In the genomic region with DNA sequence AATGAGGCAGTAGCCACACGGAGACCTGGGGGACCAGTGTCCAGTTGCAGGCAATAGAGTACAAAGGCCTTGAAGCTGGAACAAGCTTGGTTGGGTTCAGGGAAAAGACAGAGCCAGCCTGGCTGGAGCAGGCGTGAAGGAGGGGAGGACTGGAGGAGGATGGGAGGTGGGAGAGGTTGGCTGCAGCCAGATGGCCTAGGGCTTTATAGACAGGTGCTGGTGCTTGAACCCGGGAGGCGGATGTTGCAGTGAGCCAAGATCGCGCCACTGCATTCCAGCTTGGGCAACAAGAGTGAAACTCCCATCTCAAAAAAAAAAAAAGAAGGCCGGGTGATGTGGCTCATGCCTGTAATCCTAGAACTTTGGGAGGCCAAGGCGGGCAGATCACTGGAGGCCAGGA, we compare ENCODE assay signal across 11 cellular contexts. TPM values are rescaled to one million over a fixed set of nuclear protein-coding genes. Genes with fewer than 3 reads are reported as not detected.
A peak's percentile ranks its signal among the peaks of the same experiment; 100 is the strongest.
DNase-seq lines count a peak whose midpoint lies in the region; ATAC-seq, FAIRE-seq and TF ChIP-seq lines count a peak whose summit lies in the region.
"Had no signal": no experiment of that assay in that cellular context is flagged by ENCODE, and none has a peak within 500 bp of the region (broad histone marks: within the 10 kb centered on the region; RNA-seq: fewer than 3 reads in every experiment).

No MANE protein-coding gene starts in this region.

- WGBS in hepatocyte (ENCODE audit: low lambda C conversion rate, missing lambda C conversion rate): 66% methylated on average over 8 of the region's 8 CpGs

- BruUV-seq in PC-9 (replicated peaks; lab: Mats Ljungman, UMichigan): no TSS peak

- peaks cover 56% of the 10 kb centered on the region for H3K4me1 ChIP-seq in PC-9 (replicated peaks; ENCODE audit: insufficient read depth)
- H3K4me1 ChIP-seq in hepatocyte (ENCODE audit: insufficient read depth): peaks cover 22% of the 10 kb centered on the region
- peaks cover 21% of the 10 kb centered on the region for H3K4me1 ChIP-seq in CD4-positive, alpha-beta memory T cell (ENCODE audit: insufficient read depth, low read length)

- H3K4me3 Mint-ChIP-seq in T-helper 2 cell treated with Interferon-gamma antibody and Interleukin-4, amounts not matched to agents 5 μg/mL and 100 μg/mL, for 36 hours: peak overlapping the region; percentile 93
- peak overlapping the region; percentile 76 for H3K4me3 Mint-ChIP-seq in stimulated activated effector memory CD8-positive, alpha-beta T cell treated with anti-CD3 and anti-CD28 coated beads, Interleukin-12 subunit alpha, Interleukin-12 subunit beta, amount 100 ng/mL, for 72 hours
- H3K4me3 Mint-ChIP-seq in CD4-positive, alpha-beta memory T cell: peak overlapping the region in 4 of 8 donors; percentile 22 to 87 (median 38)

- H3K4me1 Mint-ChIP-seq in T-helper 2 cell treated with Interferon-gamma antibody and Interleukin-4, amounts not matched to agents 5 μg/mL and 100 μg/mL, for 36 hours (ENCODE audit: low read depth): peaks cover 51% of the 10 kb centered on the region
- peaks cover 38% of the 10 kb centered on the region for H3K4me1 Mint-ChIP-seq in stimulated activated effector memory CD8-positive, alpha-beta T cell treated with anti-CD3 and anti-CD28 coated beads, Interleukin-12 subunit alpha, Interleukin-12 subunit beta, amount 100 ng/mL, for 72 hours
- H3K4me1 Mint-ChIP-seq in CD4-positive, alpha-beta memory T cell: peaks cover 20 to 33% (median 28%) of the 10 kb centered on the region in 4 donors

- no peaks in the 10 kb centered on the region for H3K9me3 Mint-ChIP-seq in T-helper 2 cell treated with Interferon-gamma antibody and Interleukin-4, amounts not matched to agents 5 μg/mL and 100 μg/mL, for 36 hours
- H3K9me3 Mint-ChIP-seq in stimulated activated effector memory CD8-positive, alpha-beta T cell treated with anti-CD3 and anti-CD28 coated beads, Interleukin-12 subunit alpha, Interleukin-12 subunit beta, amount 100 ng/mL, for 72 hours: no peaks in the 10 kb centered on the region
- H3K9me3 Mint-ChIP-seq in CD4-positive, alpha-beta memory T cell: no peaks in the 10 kb centered on the region

- peak overlapping the region; percentile 79 for H3K4me3 ChIP-seq in PC-9
- peak overlapping the region; percentile 28 for H3K4me3 ChIP-seq in hepatocyte
- no peak overlapping the region for H3K4me3 ChIP-seq in CD4-positive, alpha-beta memory T cell (ENCODE audit: low read length in 2 of 2)

- intact Hi-C loops in PC-9 (cut with micrococcal nuclease; ENCODE audit: unreplicated experiment): loop anchor here (1.0 kb wide), 1 partner anchor 11 kb away; no protein-coding TSS in a partner anchor
- intact Hi-C loops in CD4-positive, alpha-beta memory T cell (cut with micrococcal nuclease): no loop called here

- H3K27ac ChIP-seq in PC-9 (peak overlapping the region; percentile 94), hepatocyte (peak overlapping the region; percentile 94)
- H3K27ac ChIP-seq in CD4-positive, alpha-beta memory T cell (ENCODE audit: low read depth, low read length): no peak overlapping the region

- no peak for FAIRE-seq in urothelium cell line (lab: Jason Lieb, UNC)

- H3K36me3 ChIP-seq in PC-9 (ENCODE audit: low read depth): peaks cover 16% of the 10 kb centered on the region; the same call in 1 of the 2 replicates
- no peaks in the 10 kb centered on the region for H3K36me3 ChIP-seq in hepatocyte (replicated peaks; ENCODE audit: insufficient read depth, low read depth)
- H3K36me3 ChIP-seq in CD4-positive, alpha-beta memory T cell (ENCODE audit: insufficient read depth, low read length): no peaks in the 10 kb centered on the region

- peaks cover 1% of the 10 kb centered on the region for H3K36me3 Mint-ChIP-seq in T-helper 2 cell treated with Interferon-gamma antibody and Interleukin-4, amounts not matched to agents 5 μg/mL and 100 μg/mL, for 36 hours (ENCODE audit: low read depth)
- no peaks in the 10 kb centered on the region for H3K36me3 Mint-ChIP-seq in stimulated activated effector memory CD8-positive, alpha-beta T cell treated with anti-CD3 and anti-CD28 coated beads, Interleukin-12 subunit alpha, Interleukin-12 subunit beta, amount 100 ng/mL, for 72 hours
- H3K36me3 Mint-ChIP-seq in CD4-positive, alpha-beta memory T cell: peaks cover 0 to 3% of the 10 kb centered on the region in 2 donors

- ATAC-seq in stimulated activated effector memory CD8-positive, alpha-beta T cell treated with anti-CD3 and anti-CD28 coated beads, Interleukin-12 subunit alpha, Interleukin-12 subunit beta, amount 100 ng/mL, for 72 hours: no peak

- H3K27me3 ChIP-seq in PC-9 (ENCODE audit: insufficient read depth, low read depth): no peaks in the 10 kb centered on the region
- no peaks in the 10 kb centered on the region for H3K27me3 ChIP-seq in hepatocyte
- no peaks in the 10 kb centered on the region for H3K27me3 ChIP-seq in CD4-positive, alpha-beta memory T cell (ENCODE audit: insufficient read depth, low read length)

- H3K9me3 ChIP-seq in PC-9 (ENCODE audit: insufficient read depth, low read depth) (no peaks in the 10 kb centered on the region), hepatocyte (ENCODE audit: low read depth) (no peaks in the 10 kb centered on the region)
- H3K9me3 ChIP-seq in CD4-positive, alpha-beta memory T cell (ENCODE audit: control insufficient read depth in 1 of 2, low read length in 2 of 2): no peaks in the 10 kb centered on the region

- POLR2A ChIA-PET in PC-9 (lab: Charles Lee; ENCODE audit: unreplicated experiment): interaction anchor here (0.5 to 1.0 kb wide), 5 partner anchors 11 to 261 kb away, joined by 3 to 11 read pairs (median 5); no protein-coding TSS in a partner anchor
- POLR2A ChIA-PET in CD4-positive, alpha-beta memory T cell (lab: Charles Lee; ENCODE audit: partially characterized antibody): interaction anchor here (1.4 kb wide), 1 partner anchor 108 kb away, joined by 7 read pairs; the partner anchor contains the start of gene PSMD8

- no peak for TF ChIP-seq CTCF in PC-9 (conservative IDR thresholded peaks at IDR 0.05)
- no peak for TF ChIP-seq CTCF in hepatocyte (IDR thresholded peaks at IDR 0.05; ENCODE audit: poor library complexity)

- H3K27me3 Mint-ChIP-seq in T-helper 2 cell treated with Interferon-gamma antibody and Interleukin-4, amounts not matched to agents 5 μg/mL and 100 μg/mL, for 36 hours (ENCODE audit: low read depth): no peaks in the 10 kb centered on the region
- no peaks in the 10 kb centered on the region for H3K27me3 Mint-ChIP-seq in CD4-positive, alpha-beta memory T cell

- CTCF ChIA-PET in PC-9 (lab: Charles Lee): interaction anchor here (0.6 kb wide), 1 partner anchor 1309 kb away, joined by 3 read pairs; no protein-coding TSS in a partner anchor
- CTCF ChIA-PET in CD4-positive, alpha-beta memory T cell (lab: Charles Lee; ENCODE audit: partially characterized antibody): interaction anchor here (0.6 to 3.1 kb wide), 6 partner anchors 9 to 52 kb away, joined by 3 to 17 read pairs (median 4); partner anchors contain the start of gene PPP1R14A

- H3K27ac Mint-ChIP-seq in T-helper 2 cell treated with Interferon-gamma antibody and Interleukin-4, amounts not matched to agents 5 μg/mL and 100 μg/mL, for 36 hours: peak overlapping the region; percentile 96
- no peak overlapping the region for H3K27ac Mint-ChIP-seq in stimulated activated effector memory CD8-positive, alpha-beta T cell treated with anti-CD3 and anti-CD28 coated beads, Interleukin-12 subunit alpha, Interleukin-12 subunit beta, amount 100 ng/mL, for 72 hours
- H3K27ac Mint-ChIP-seq in CD4-positive, alpha-beta memory T cell: peak overlapping the region in 3 of 7 donors; percentile 67 to 95 (median 87)

- H3F3A ChIP-seq in PC-9 (ENCODE audit: insufficient read depth, low read depth): peaks cover 71% of the 10 kb centered on the region

- no peak for DNase-seq in T-helper 2 cell treated with Interferon-gamma antibody and Interleukin-4, amounts not matched to agents 5 μg/mL and 100 μg/mL, for 36 hours (ENCODE audit: low spot score)
- DNase-seq in T-helper 2 cell: no peak
- DNase-seq in PC-9: peak; percentile 77 to 81
- DNase-seq in hepatocyte (ENCODE audit: low spot score): no peak
- no peak for DNase-seq in stimulated activated effector memory CD8-positive, alpha-beta T cell treated with anti-CD3 and anti-CD28 coated beads, Interleukin-12 subunit alpha, Interleukin-12 subunit beta, amount 100 ng/mL, for 72 hours (ENCODE audit: low spot score in 2 of 2)
- no peak for DNase-seq in urothelium cell line (ENCODE audit: low spot score)
- no peak for DNase-seq in NOMO-1 treated with dmso at 0.1 percent for 144 hours (lab: John Stamatoyannopoulos, UW; ENCODE audit: unreplicated experiment)
- DNase-seq in CD4-positive, alpha-beta memory T cell: no peak
- DNase-seq: activated CD4-positive, CD25-positive, alpha-beta regulatory T cell; effector memory CD4-positive, alpha-beta T cell; NCI-H146 had no signal

- no peaks in the 10 kb centered on the region for H3K9me2 ChIP-seq in PC-9 (ENCODE audit: insufficient read depth)
- H3K9me2 ChIP-seq in hepatocyte (replicated peaks; ENCODE audit: insufficient read depth): no peaks in the 10 kb centered on the region

- peaks cover 55% of the 10 kb centered on the region for H4K20me1 ChIP-seq in PC-9 (ENCODE audit: insufficient read depth)
- peaks cover 41% of the 10 kb centered on the region for H4K20me1 ChIP-seq in hepatocyte (ENCODE audit: insufficient read depth, poor library complexity, severe bottlenecking)

- H3K4me2 ChIP-seq in PC-9 (peak overlapping the region; percentile 100), hepatocyte (peak overlapping the region; percentile 80)

- H3K79me2 ChIP-seq in PC-9 (ENCODE audit: low read depth): peaks cover 66% of the 10 kb centered on the region
- H3K79me2 ChIP-seq in hepatocyte: peaks cover 61% of the 10 kb centered on the region

- H2AFZ ChIP-seq in PC-9 (no peak overlapping the region), hepatocyte (no peak overlapping the region)

RNA-seq across cellular contexts. Expression of gene SPINT2, which starts 1.7 kb away (rescaled TPM):
- total RNA-seq in PC-9 (2021) (1,019 and 1,161 TPM in 2 replicates), hepatocyte (508 and 590 TPM in 2 replicates)
- polyA plus RNA-seq in hepatocyte: 834 and 885 TPM in 2 replicates
- 10 to 100 TPM; 35.7 to 40.4 TPM for total RNA-seq in CD4-positive, alpha-beta memory T cell
- 10 to 100 TPM; 72.3 to 94.5 TPM for polyA plus RNA-seq in CD4-positive, alpha-beta memory T cell

RNA-seq across cellular contexts. Expression of gene PPP1R14A, which starts 9.9 kb away (rescaled TPM):
- not detected in 2 replicates for total RNA-seq in PC-9 (2021)
- 13.0 and 15.1 TPM in 2 replicates for total RNA-seq in hepatocyte
- polyA plus RNA-seq in hepatocyte: 50.5 and 56.9 TPM in 2 replicates
- not detected for total RNA-seq in CD4-positive, alpha-beta memory T cell
- not detected for polyA plus RNA-seq in CD4-positive, alpha-beta memory T cell

RNA-seq across cellular contexts. Expression of gene C19orf33, which starts 38.0 kb away (rescaled TPM):
- 100 and 150 TPM in 2 replicates for total RNA-seq in PC-9 (2021)
- 126 and 153 TPM in 2 replicates for total RNA-seq in hepatocyte
- polyA plus RNA-seq in hepatocyte: 118 and 123 TPM in 2 replicates
- total RNA-seq in CD4-positive, alpha-beta memory T cell: not detected
- polyA plus RNA-seq in CD4-positive, alpha-beta memory T cell: not detected

RNA-seq across cellular contexts. Expression of gene DPF1, which starts 42.0 kb away (rescaled TPM):
- total RNA-seq in PC-9 (2021) (0.81 and 1.1 TPM in 2 replicates), hepatocyte (1.2 and 2.1 TPM in 2 replicates)
- polyA plus RNA-seq in hepatocyte: 2.0 and 2.7 TPM in 2 replicates
- total RNA-seq in CD4-positive, alpha-beta memory T cell: not detected
- polyA plus RNA-seq in CD4-positive, alpha-beta memory T cell: not detected

RNA-seq across cellular contexts. Expression of gene YIF1B, which starts 49.7 kb away (rescaled TPM):
- total RNA-seq in PC-9 (2021) (33.6 and 39.8 TPM in 2 replicates), hepatocyte (50.0 and 54.9 TPM in 2 replicates)
- 101 and 105 TPM in 2 replicates for polyA plus RNA-seq in hepatocyte
- total RNA-seq in CD4-positive, alpha-beta memory T cell: 10 to 100 TPM; 35.8 to 38.4 TPM
- polyA plus RNA-seq in CD4-positive, alpha-beta memory T cell: 10 to 100 TPM; 44.6 to 57.4 TPM

Comparison
In these comparisons a context has a peak if more than half of its experiments do, and no peak if none do; other contexts are left out.
1. DNase-seq: peak in PC-9 (2 of 2); none in T-helper 2 cell treated with Interferon-gamma antibody and Interleukin-4, amounts not matched to agents 5 μg/mL and 100 μg/mL, for 36 hours (single experiment), T-helper 2 cell (0 of 5), hepatocyte (single experiment), stimulated activated effector memory CD8-positive, alpha-beta T cell treated with anti-CD3 and anti-CD28 coated beads, Interleukin-12 subunit alpha, Interleukin-12 subunit beta, amount 100 ng/mL, for 72 hours (0 of 2), urothelium cell line (single experiment), NOMO-1 treated with dmso at 0.1 percent for 144 hours (single experiment) and CD4-positive, alpha-beta memory T cell (0 of 5).
2. H3K4me3 ChIP-seq: peak in PC-9 (single experiment) and hepatocyte (single experiment); none in CD4-positive, alpha-beta memory T cell (0 of 2).
3. RNA of gene SPINT2, which starts 1.7 kb away (total RNA-seq): 1,019 to 1,161 TPM in PC-9 and 508 to 590 TPM in hepatocyte; 35.7 to 40.4 TPM in CD4-positive, alpha-beta memory T cell; every median in the first group is over 10 times any median in the second.
4. RNA of gene C19orf33, which starts 38.0 kb away (total RNA-seq): 126 to 153 TPM in hepatocyte and 100 to 150 TPM in PC-9; not detected in CD4-positive, alpha-beta memory T cell; every median in the first group is over 100 times any median in the second.